ENCODE assay signal across 15 cellular contexts in genomic region chr1:226730064-226730463, GRCh38. TPM values are rescaled to one million over a fixed set of nuclear protein-coding genes. Genes with fewer than 3 reads are reported as not detected.
A peak's percentile ranks its signal among the peaks of the same experiment; 100 is the strongest.
DNase-seq lines count a peak whose midpoint lies in the region; ATAC-seq lines count a peak whose summit lies in the region.
"Had no signal": no experiment of that assay in that cellular context is flagged by ENCODE, and none has a peak within 500 bp of the region (broad histone marks: within the 10 kb centered on the region; RNA-seq: fewer than 3 reads in every experiment).

No MANE protein-coding gene starts in this region.

- H3K36me3 Mint-ChIP-seq in stimulated activated naive CD8-positive, alpha-beta T cell treated with anti-CD3 and anti-CD28 coated beads, Interleukin-15, Interleukin-2, amounts not matched to agents 100 ng/mL and 50 ng/mL, for 24 hours (ENCODE audit: low read depth), result peaks cover 71% of the 10 kb centered on the region
- H3K36me3 Mint-ChIP-seq in activated naive CD8-positive, alpha-beta T cell, result peaks cover 21% of the 10 kb centered on the region
- peaks cover 7% of the 10 kb centered on the region in 2 donors for H3K36me3 Mint-ChIP-seq in naive B cell

- no peaks in the 10 kb centered on the region for H3K27me3 Mint-ChIP-seq in stimulated activated naive CD8-positive, alpha-beta T cell treated with anti-CD3 and anti-CD28 coated beads, Interleukin-15, Interleukin-2, amounts not matched to agents 100 ng/mL and 50 ng/mL, for 24 hours
- no peaks in the 10 kb centered on the region for H3K27me3 Mint-ChIP-seq in activated naive CD8-positive, alpha-beta T cell
- no peaks in the 10 kb centered on the region for H3K27me3 Mint-ChIP-seq in naive B cell

- H3K27ac Mint-ChIP-seq in stimulated activated naive CD8-positive, alpha-beta T cell treated with anti-CD3 and anti-CD28 coated beads, Interleukin-15, Interleukin-2, amounts not matched to agents 100 ng/mL and 50 ng/mL, for 24 hours, result peak overlapping the region; percentile 95
- H3K27ac Mint-ChIP-seq in activated naive CD8-positive, alpha-beta T cell, result peak overlapping the region; percentile 97
- H3K27ac Mint-ChIP-seq in naive B cell, result peak overlapping the region; percentile 50 to 96 (median 86)

- no peaks in the 10 kb centered on the region for H3K9me3 Mint-ChIP-seq in stimulated activated naive CD8-positive, alpha-beta T cell treated with anti-CD3 and anti-CD28 coated beads, Interleukin-15, Interleukin-2, amounts not matched to agents 100 ng/mL and 50 ng/mL, for 24 hours
- H3K9me3 Mint-ChIP-seq in activated naive CD8-positive, alpha-beta T cell (ENCODE audit: low read depth), result no peaks in the 10 kb centered on the region
- H3K9me3 Mint-ChIP-seq in naive B cell, result no peaks in the 10 kb centered on the region

- H3K4me3 Mint-ChIP-seq in stimulated activated naive CD8-positive, alpha-beta T cell treated with anti-CD3 and anti-CD28 coated beads, Interleukin-15, Interleukin-2, amounts not matched to agents 100 ng/mL and 50 ng/mL, for 24 hours, result peak overlapping the region; percentile 99
- peak overlapping the region; percentile 89 for H3K4me3 Mint-ChIP-seq in activated naive CD8-positive, alpha-beta T cell
- peak overlapping the region in 5 of 8 donors; percentile 6 to 69 (median 10) for H3K4me3 Mint-ChIP-seq in naive B cell

- no peak for DNase-seq in stimulated activated naive CD8-positive, alpha-beta T cell treated with anti-CD3 and anti-CD28 coated beads, Interleukin-15, Interleukin-2, amounts not matched to agents 100 U/mL and 50 U/mL, for 24 hours
- DNase-seq in naive B cell (no peak), NCI-H1092 treated with DMSO at 0.1 percent for 48 hours (lab: John Stamatoyannopoulos, UW) (no peak), SHP77 treated with DMSO at 0.1 percent for 48 hours (lab: John Stamatoyannopoulos, UW) (no peak), NCI-H446 (lab: John Stamatoyannopoulos, UW) (no peak)
- DNase-seq: AML-193, DMS153, NCI-H1930, NCI-H774, retina, T-helper 9 cell, trophoblast cell had no signal

- no peak for ATAC-seq in stimulated activated naive CD8-positive, alpha-beta T cell treated with anti-CD3 and anti-CD28 coated beads, Interleukin-15, Interleukin-2, amounts not matched to agents 100 U/mL and 50 U/mL, for 24 hours
- ATAC-seq in naive B cell (ENCODE audit: low read depth in 2 of 2), result no peak
- ATAC-seq in HG03571 (IDR thresholded peaks at IDR 0.05; ENCODE audit: unreplicated experiment), result no peak

- H3K4me1 Mint-ChIP-seq in stimulated activated naive CD8-positive, alpha-beta T cell treated with anti-CD3 and anti-CD28 coated beads, Interleukin-15, Interleukin-2, amounts not matched to agents 100 ng/mL and 50 ng/mL, for 24 hours (ENCODE audit: low read depth), result peaks cover 100% of the 10 kb centered on the region
- H3K4me1 Mint-ChIP-seq in activated naive CD8-positive, alpha-beta T cell (ENCODE audit: low read depth), result peaks cover 96% of the 10 kb centered on the region
- H3K4me1 Mint-ChIP-seq in naive B cell, result peaks cover 76 to 100% (median 97%) of the 10 kb centered on the region in 3 donors

RNA-seq across cellular contexts. Expression of gene ITPKB, which starts 9.0 kb away (rescaled TPM):
- 10 to 100 TPM; 24.5 to 48.9 (median 34.1) TPM for polyA plus RNA-seq in naive B cell (ENCODE audit: low read depth in 6 of 6)

Comparison
In these comparisons a context has a peak if more than half of its experiments do, and no peak if none do; other contexts are left out.
1. H3K4me3 Mint-ChIP-seq: peak in every context shown above with its lines; median percentile 99 in stimulated activated naive CD8-positive, alpha-beta T cell treated with anti-CD3 and anti-CD28 coated beads, Interleukin-15, Interleukin-2, amounts not matched to agents 100 ng/mL and 50 ng/mL, for 24 hours; 89 in activated naive CD8-positive, alpha-beta T cell; 10 in naive B cell.